In the genomic region with DNA sequence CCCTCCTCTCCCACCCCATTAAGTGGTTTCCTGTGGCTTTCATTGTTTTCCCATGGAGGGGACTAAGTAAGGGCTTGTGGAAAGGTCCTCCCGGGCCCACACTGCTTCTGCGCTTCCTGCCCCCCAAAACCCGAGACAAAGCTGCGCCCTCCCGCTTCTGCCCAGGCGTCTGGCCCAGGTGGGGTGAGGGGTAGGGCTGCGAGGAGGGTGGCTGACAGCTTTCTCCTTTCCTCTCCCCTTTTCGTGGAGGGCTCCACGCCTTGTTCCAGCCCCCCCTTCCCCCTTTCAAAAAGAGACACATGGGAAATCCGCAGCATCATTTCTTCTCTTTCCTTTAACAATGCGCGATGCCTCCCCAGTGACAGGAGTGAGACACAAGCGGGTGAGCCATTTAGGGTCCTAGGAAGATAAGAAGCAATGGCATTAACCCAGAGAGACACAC, we compare ENCODE assay signal across 8 cellular contexts. TPM values are rescaled to one million over a fixed set of nuclear protein-coding genes. Genes with fewer than 3 reads are reported as not detected.
A peak's percentile ranks its signal among the peaks of the same experiment; 100 is the strongest.
DNase-seq lines count a peak whose midpoint lies in the region; ATAC-seq, FAIRE-seq and TF ChIP-seq lines count a peak whose summit lies in the region.

No MANE protein-coding gene starts in this region.

- H3K79me2 ChIP-seq in keratinocyte (ENCODE audit: control insufficient read depth, insufficient read depth, low read length), result peaks cover 56% of the 10 kb centered on the region

- peak overlapping the region; percentile 97 for H3K4me2 ChIP-seq in keratinocyte (ENCODE audit: control insufficient read depth, extremely low read depth, insufficient read depth, low read depth, low read length)

- 0 out of 2 replicates have a peak, but pooled peaks cover 2% of the 10 kb centered on the region for H3K36me3 ChIP-seq in RWPE2 (ENCODE audit: low read depth)
- H3K36me3 ChIP-seq in keratinocyte (ENCODE audit: control insufficient read depth in 2 of 2, extremely low read depth in 1 of 2, insufficient read depth in 2 of 2, low read length in 2 of 2), result peaks cover 0 to 2% of the 10 kb centered on the region in 2 experiments

- peak overlapping the region; percentile 93 to 100 (median 95) for H3K4me3 Mint-ChIP-seq in brain

- H3K9me3 ChIP-seq in RWPE2 (ENCODE audit: severe bottlenecking) (no peaks in the 10 kb centered on the region), keratinocyte (ENCODE audit: control insufficient read depth, low read depth, low read length) (no peaks in the 10 kb centered on the region)

- H3K27me3 ChIP-seq in RWPE2 (ENCODE audit: insufficient read depth, poor library complexity, severe bottlenecking) (no peaks in the 10 kb centered on the region), keratinocyte (ENCODE audit: control insufficient read depth, extremely low read depth, insufficient read depth, low read length) (no peaks in the 10 kb centered on the region)

- ATAC-seq in Right ventricle myocardium inferior (peak; percentile 32), HG02973 (IDR thresholded peaks at IDR 0.05; ENCODE audit: unreplicated experiment) (peak; percentile 32), RWPE2 (ENCODE audit: low read depth) (peak; percentile 37)

- H2AFZ ChIP-seq in keratinocyte (ENCODE audit: control insufficient read depth, low read length), result peak overlapping the region; percentile 60

- peak overlapping the region; percentile 95 to 99 (median 98) for H3K27ac Mint-ChIP-seq in brain

- H3K27me3 Mint-ChIP-seq in brain, result peaks cover 3% of the 10 kb centered on the region

- H3K4me1 ChIP-seq in RWPE2 (ENCODE audit: insufficient read depth, poor library complexity, severe bottlenecking), result peaks cover 33% of the 10 kb centered on the region
- peaks cover 38% of the 10 kb centered on the region for H3K4me1 ChIP-seq in keratinocyte (ENCODE audit: control insufficient read depth, extremely low read depth, insufficient read depth, low read length)

- H3K9me1 ChIP-seq in keratinocyte (ENCODE audit: control insufficient read depth, extremely low read depth, insufficient read depth, low read length), result no peaks in the 10 kb centered on the region

- dilution Hi-C loops in keratinocyte (cut with MboI; ENCODE audit: extremely low pct_ligation_motif_present, low sequenced_read_pairs), result no loop called here

- DNase-seq in Right ventricle myocardium inferior (ENCODE audit: missing footprints) (no peak), cardiac septum (ENCODE audit: low spot score) (no peak), RWPE2 (ENCODE audit: low spot score) (no peak), keratinocyte (ENCODE audit: low read depth, low spot score) (no peak), H4 (ENCODE audit: low spot score) (no peak)
- DNase-seq in stimulated activated CD4-positive, alpha-beta T cell treated with anti-CD3 and anti-CD28 coated beads, Interleukin-12 subunit alpha, Interleukin-12 subunit beta, amount 100 ng/mL, for 4 hours, result peak; percentile 24

- H3K9me3 Mint-ChIP-seq in brain, result peaks cover 2 to 10% (median 7%) of the 10 kb centered on the region in 5 experiments

- TF ChIP-seq CTCF in RWPE2 (IDR thresholded peaks at IDR 0.05; ENCODE audit: poor library complexity, severe bottlenecking) (no peak), brain (conservative IDR thresholded peaks at IDR 0.05) (no peak), keratinocyte (optimal IDR thresholded peaks at IDR 0.05 in 1 of 3, IDR thresholded peaks at IDR 0.05 in 1 of 3, conservative IDR thresholded peaks at IDR 0.05 in 1 of 3; ENCODE audit: extremely low read depth in 1 of 3, insufficient read depth in 2 of 3, low read length in 3 of 3) (no peak)

- no peaks in the 10 kb centered on the region for H4K20me1 ChIP-seq in keratinocyte (ENCODE audit: control insufficient read depth, extremely low read depth, insufficient read depth, low read length)

- H3K27ac ChIP-seq in RWPE2 (ENCODE audit: poor library complexity, severe bottlenecking) (peak overlapping the region; percentile 73), keratinocyte (ENCODE audit: control insufficient read depth, insufficient read depth, low read length) (peak overlapping the region; percentile 94)

- peak overlapping the region; percentile 92 for H3K4me3 ChIP-seq in RWPE2 (ENCODE audit: severe bottlenecking)
- peak overlapping the region; percentile 72 to 75 (median 74) for H3K4me3 ChIP-seq in keratinocyte (ENCODE audit: control insufficient read depth in 2 of 3, extremely low read depth in 1 of 3, insufficient read depth in 2 of 3, low read depth in 1 of 3, low read length in 3 of 3)

- H3K36me3 Mint-ChIP-seq in brain, result no peaks in the 10 kb centered on the region

- peaks cover 49% of the 10 kb centered on the region for H3K4me1 Mint-ChIP-seq in brain

- peak overlapping the region; percentile 98 for H3K9ac ChIP-seq in keratinocyte (ENCODE audit: control insufficient read depth, extremely low read depth, insufficient read depth, low read length)

- intact Hi-C loops in Right ventricle myocardium inferior (cut with DNase I) (loop anchor here (5.0 kb wide), 1 partner anchor 222 kb away; no protein-coding TSS in a partner anchor), cardiac septum (cut with DNase I) (loop anchor here (10.0 kb wide), 1 partner anchor 229 kb away; no protein-coding TSS in a partner anchor)

- no peak for FAIRE-seq in keratinocyte (lab: Jason Lieb, UNC)

RNA-seq across cellular contexts. Expression of a gene that starts 0.6 kb away (rescaled TPM):
- total RNA-seq in Right ventricle myocardium inferior, result 9.4 TPM
- 16.5 TPM for total RNA-seq in cardiac septum
- 23.0 TPM for polyA plus RNA-seq in brain (ENCODE audit: insufficient read depth, low read depth, low replicate concordance)
- polyA plus RNA-seq in keratinocyte, result 29.7 to 30.2 TPM (median 30.2 TPM) in 3 replicates
- 9.5 TPM for polyA plus RNA-seq in keratinocyte (2011; ENCODE audit: low read depth)
- polyA plus RNA-seq in keratinocyte (2011; cell fraction: cytosol; rRNA removed), result 17.2 and 28.4 TPM in 2 replicates
- polyA plus RNA-seq in keratinocyte (2011; cell fraction: nucleus; rRNA removed), result 43.5 and 49.3 TPM in 2 replicates
- 18.2 and 20.6 TPM in 2 replicates for polyA plus RNA-seq in keratinocyte (2012; ENCODE audit: low replicate concordance)
- 79.5 to 84.6 TPM (median 80.3 TPM) in 3 replicates for polyA minus RNA-seq in keratinocyte
- 38.6 TPM for polyA minus RNA-seq in keratinocyte (2011; cell fraction: cytosol; rRNA and poly(A)+ RNA removed)
- 71.1 and 114 TPM in 2 replicates for polyA minus RNA-seq in keratinocyte (2011; cell fraction: nucleus; rRNA and poly(A)+ RNA removed)
- 9.0 and 13.2 TPM in 2 replicates for total RNA-seq in H4 (2014; rRNA removed; shearing (Covaris generic))
